Comparison of ENCODE assay signal across 8 cellular contexts in the genomic region with DNA sequence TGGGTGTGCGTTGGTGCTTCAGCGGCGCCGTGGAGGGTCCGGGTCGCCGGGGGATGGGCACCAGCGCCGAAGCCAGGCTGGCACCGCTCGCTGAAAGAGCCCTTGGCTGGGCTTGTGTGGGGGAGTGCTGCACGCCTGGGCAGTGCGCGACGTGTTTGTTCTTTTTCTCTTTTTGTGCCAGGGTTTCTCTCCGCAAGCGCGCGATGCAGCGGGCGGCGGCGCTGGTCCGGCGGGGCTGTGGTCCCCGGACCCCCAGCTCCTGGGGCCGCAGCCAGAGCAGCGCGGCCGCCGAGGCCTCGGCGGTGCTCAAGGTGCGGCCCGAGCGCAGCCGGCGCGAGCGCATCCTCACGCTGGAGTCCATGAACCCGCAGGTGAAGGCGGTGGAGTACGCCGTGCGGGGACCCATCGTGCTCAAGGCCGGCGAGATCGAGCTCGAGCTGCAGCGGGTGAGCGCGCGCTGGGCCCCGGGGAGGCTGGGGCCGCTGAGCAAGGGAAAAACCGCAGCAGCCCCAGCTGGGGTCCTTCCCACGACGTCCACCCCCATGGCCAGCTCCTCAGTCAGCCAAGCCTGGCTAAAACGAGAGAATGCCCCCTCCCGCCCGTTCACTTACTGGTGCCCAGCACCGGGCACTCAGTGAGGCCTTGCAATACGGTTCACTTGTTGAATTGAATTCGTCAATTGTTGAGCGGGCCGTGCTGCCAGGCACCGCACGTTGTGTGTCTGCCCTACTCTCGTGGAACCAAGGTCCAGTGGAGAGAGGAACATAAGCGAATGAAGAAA. TPM values are rescaled to one million over a fixed set of nuclear protein-coding genes. Genes with fewer than 3 reads are reported as not detected.
DNase-seq lines count a peak whose midpoint lies in the region; ATAC-seq and TF ChIP-seq lines count a peak whose summit lies in the region.

No MANE protein-coding gene starts in this region.

- peaks cover 19% of the 10 kb centered on the region for H3K4me1 ChIP-seq in mesendoderm (ENCODE audit: control insufficient read depth, low read depth, low read length)
- H3K4me1 ChIP-seq in thoracic aorta (ENCODE audit: control insufficient read depth in 1 of 2, low read depth in 2 of 2), result peaks cover 7 to 33% of the 10 kb centered on the region in 2 donors

- no peaks in the 10 kb centered on the region for H3K36me3 Mint-ChIP-seq in T-cell

- H3K9ac ChIP-seq in mesendoderm (ENCODE audit: low read length), result peak overlapping the region; percentile 77

- H3K9me3 Mint-ChIP-seq in T-cell, result no peaks in the 10 kb centered on the region

- POLR2A ChIA-PET in T-cell (lab: Charles Lee), result interaction anchor here in 1 of 2 donors (0.6 kb wide), 1 partner anchor 55 kb away, joined by 5 read pairs; no protein-coding TSS in a partner anchor

- no peaks in the 10 kb centered on the region for H3K9me3 ChIP-seq in thoracic aorta

- TF ChIP-seq CTCF in dorsolateral prefrontal cortex (IDR thresholded peaks at IDR 0.05 in 54 of 56, conservative IDR thresholded peaks at IDR 0.05 in 2 of 56; ENCODE audit: low read depth in 1 of 56, partially characterized antibody in 56 of 56) (no peak), thoracic aorta (IDR thresholded peaks at IDR 0.05) (no peak)

- H3K27me3 ChIP-seq in dorsolateral prefrontal cortex (no peaks in the 10 kb centered on the region), mesendoderm (ENCODE audit: insufficient read depth, low read length, poor library complexity) (no peaks in the 10 kb centered on the region), thoracic aorta (replicated peaks; ENCODE audit: insufficient read depth) (no peaks in the 10 kb centered on the region)

- H3K4me1 Mint-ChIP-seq in T-cell, result peaks cover 5 to 13% (median 11%) of the 10 kb centered on the region in 3 donors

- peak overlapping the region; percentile 33 for H3K18ac ChIP-seq in mesendoderm (ENCODE audit: low read length)

- no peaks in the 10 kb centered on the region for H3K36me3 ChIP-seq in mesendoderm (ENCODE audit: control insufficient read depth, insufficient read depth, low read length)
- H3K36me3 ChIP-seq in thoracic aorta, result no peaks in the 10 kb centered on the region

- H3K79me2 ChIP-seq in mesendoderm (ENCODE audit: control insufficient read depth, insufficient read depth, low read length), result peaks cover 40% of the 10 kb centered on the region

- H2AK5ac ChIP-seq in mesendoderm (ENCODE audit: low read length), result no peak overlapping the region

- peak overlapping the region; percentile 61 to 98 (median 91) for H3K4me3 ChIP-seq in dorsolateral prefrontal cortex
- peak overlapping the region; percentile 92 for H3K4me3 ChIP-seq in mesendoderm (ENCODE audit: low read length)
- H3K4me3 ChIP-seq in thoracic aorta, result peak overlapping the region; percentile 85

- peak; percentile 57 for DNase-seq in DMS 273 (lab: John Stamatoyannopoulos, UW; ENCODE audit: unreplicated experiment)
- no peak for DNase-seq in DMS 273 treated with DMSO at 0.1 percent for 48 hours (lab: John Stamatoyannopoulos, UW)
- DNase-seq in T-cell, result peak in 6 of 34 experiments; percentile 5 to 13 (median 6)
- DNase-seq in dorsolateral prefrontal cortex, result peak in 9 of 10 donors; percentile 12 to 76 (median 62)
- peak; percentile 36 for DNase-seq in mesendoderm
- DNase-seq in thoracic aorta (ENCODE audit: low spot score), result no peak
- no peak for DNase-seq in kidney glomerular epithelial cell (lab: John Stamatoyannopoulos, UW)

- peaks cover 14% of the 10 kb centered on the region for H3K79me1 ChIP-seq in mesendoderm (ENCODE audit: low read length)

- H3K27ac ChIP-seq in dorsolateral prefrontal cortex, result peak overlapping the region; percentile 35 to 96 (median 88)
- H3K27ac ChIP-seq in mesendoderm (ENCODE audit: low read depth, low read length), result peak overlapping the region; percentile 59
- no peak overlapping the region for H3K27ac ChIP-seq in thoracic aorta

- peak overlapping the region; percentile 70 for H3K4ac ChIP-seq in mesendoderm (ENCODE audit: low read depth, low read length)

- peak overlapping the region; percentile 95 for H3K56ac ChIP-seq in mesendoderm (ENCODE audit: low read length)

- no peak overlapping the region for H3K27ac Mint-ChIP-seq in T-cell

- H3K4me2 ChIP-seq in mesendoderm (ENCODE audit: low read length), result peak overlapping the region; percentile 24

- H3K27me3 Mint-ChIP-seq in T-cell, result peaks cover 7 to 11% of the 10 kb centered on the region in 2 donors

- H3K4me3 Mint-ChIP-seq in T-cell, result peak overlapping the region; percentile 79 to 84 (median 84)

- H2BK5ac ChIP-seq in mesendoderm (ENCODE audit: low read length), result no peak overlapping the region

- H4K8ac ChIP-seq in mesendoderm (ENCODE audit: low read depth, low read length), result no peak overlapping the region

- H3K23ac ChIP-seq in mesendoderm (ENCODE audit: low read length), result peak overlapping the region; percentile 70

- CTCF ChIA-PET in T-cell (lab: Charles Lee), result no interaction called here

- no peak overlapping the region for H2BK15ac ChIP-seq in mesendoderm (replicated peaks; ENCODE audit: low read depth)

- intact Hi-C loops in dorsolateral prefrontal cortex (cut with DNase I), result loop anchor here (1.0 to 2.0 kb wide), 2 partner anchors 24 kb away; no protein-coding TSS in a partner anchor

- H4K5ac ChIP-seq in mesendoderm (ENCODE audit: low read length), result no peak overlapping the region

- H2BK120ac ChIP-seq in mesendoderm (ENCODE audit: low read depth, low read length), result no peak overlapping the region

- no CpG with 5 or more reads among the region's 72 CpGs for WGBS in mesendoderm (ENCODE audit: extremely low coverage, insufficient coverage, low lambda C conversion rate)

- ATAC-seq in HG02852 (IDR thresholded peaks at IDR 0.05; ENCODE audit: unreplicated experiment), result peak; percentile 7
- peak; percentile 22 to 45 (median 33) for ATAC-seq in T-cell (replicated peaks in 1 of 4)
- ATAC-seq in thoracic aorta (ENCODE audit: insufficient number of reproducible peaks, low FRiP score, low read depth), result no peak

RNA-seq across cellular contexts. Expression of gene GPT2, which starts 0.5 kb away (rescaled TPM):
- total RNA-seq in T-cell (1 to 10 TPM in 3 of 5 donors, under 1 TPM in 2; 0.40 to 4.7 (median 2.1) TPM), dorsolateral prefrontal cortex (100 to 1,000 TPM in 10 of 120 experiments, 10 to 100 TPM in 110; 45.9 to 230 (median 67.8) TPM), thoracic aorta (1 to 10 TPM; 5.1 to 6.8 TPM)
- polyA plus RNA-seq in mesendoderm (2013, experiment 1 of 2), result 30.6 TPM
- polyA plus RNA-seq in mesendoderm (2013, experiment 2 of 2), result 32.9 TPM

RNA-seq across cellular contexts. Expression of gene C16orf87, which starts 53.7 kb away (rescaled TPM):
- total RNA-seq in T-cell (10 to 100 TPM in 2 of 5 donors, 1 to 10 TPM in 3; 5.2 to 15.6 (median 7.2) TPM), dorsolateral prefrontal cortex (10 to 100 TPM in 94 of 120 experiments, 1 to 10 TPM in 26; 5.9 to 21.2 (median 12.9) TPM), thoracic aorta (1 to 10 TPM; 6.9 to 8.8 TPM)
- 19.7 TPM for polyA plus RNA-seq in mesendoderm (2013, experiment 1 of 2)
- polyA plus RNA-seq in mesendoderm (2013, experiment 2 of 2), result 19.1 TPM

Comparison
In these comparisons a context has a peak if more than half of its experiments do, and no peak if none do; other contexts are left out.
1. DNase-seq: peak in DMS 273 (single experiment), dorsolateral prefrontal cortex (9 of 10) and mesendoderm (single experiment); none in DMS 273 treated with DMSO at 0.1 percent for 48 hours (single experiment), thoracic aorta (single experiment) and kidney glomerular epithelial cell (single experiment).
2. H3K27ac ChIP-seq: peak in dorsolateral prefrontal cortex (59 of 59) and mesendoderm (single experiment); none in thoracic aorta (0 of 2).
3. RNA of gene GPT2, which starts 0.5 kb away (total RNA-seq): 45.9 to 230 TPM in dorsolateral prefrontal cortex; 5.1 to 6.8 TPM in thoracic aorta and 0.40 to 4.7 TPM in T-cell; every median in the first group is over 4 times any median in the second.
4. Peak in every context shown above with its lines, with median percentiles within 50 percentile points of each other: H3K4me3 ChIP-seq.